In the genomic region with DNA sequence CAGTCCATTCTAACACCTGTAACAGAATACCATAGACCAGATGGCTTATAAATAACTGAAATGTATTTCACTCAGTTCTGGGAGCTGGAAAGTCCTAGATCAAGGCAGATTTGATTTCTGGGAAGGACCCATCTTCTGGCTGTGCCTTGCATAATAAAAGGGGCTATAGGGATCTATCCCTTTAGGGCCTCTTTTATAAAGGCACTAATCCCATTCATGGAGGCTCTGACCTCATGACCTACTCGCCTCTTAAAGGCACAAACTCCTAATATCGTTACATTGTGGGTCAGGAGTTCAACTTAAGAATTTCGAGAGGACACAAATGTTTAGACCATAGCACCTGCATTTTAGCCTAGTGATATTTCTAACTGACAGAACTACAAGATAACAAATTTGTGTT, we compare ENCODE assay signal across 25 cellular contexts.
"Had no signal": no experiment of that assay in that cellular context is flagged by ENCODE, and none has a peak within 500 bp of the region (broad histone marks: within the 10 kb centered on the region; RNA-seq: fewer than 3 reads in every experiment).

No MANE protein-coding gene starts in this region.

- H3K36me3 ChIP-seq: breast epithelium had no signal

- FAIRE-seq: RCC 7860 had no signal

- H3K4me3 Mint-ChIP-seq: activated CD4-positive, alpha-beta memory T cell treated with anti-CD3 and anti-CD28 coated beads, Interleukin-2, amount 10 ng/mL, durations not matched to agents 7 days and 5 days; activated CD4-positive, alpha-beta T cell treated with anti-CD3 and anti-CD28 coated beads for 36 hours; activated naive CD4-positive, alpha-beta T cell treated with anti-CD3 and anti-CD28 coated beads, Interleukin-2, amount 50 U/mL, for 24 hours; activated T-cell treated with anti-CD3 and anti-CD28 coated beads, Interleukin-2, amount 50 U/mL, for 72 hours; T-cell had no signal

- DNase-seq: activated CD4-positive, alpha-beta memory T cell treated with anti-CD3 and anti-CD28 coated beads, Interleukin-2, amount 10 ng/mL, durations not matched to agents 7 days and 5 days; activated CD4-positive, alpha-beta T cell treated with anti-CD3 and anti-CD28 coated beads for 36 hours; activated CD4-positive, alpha-beta T cell treated with anti-CD3 and anti-CD28 coated beads, Interleukin-2, amount 50 U/mL, for 1 hour; activated gamma-delta T cell treated with Interleukin-2 at 50 U/mL for 16 hours; activated T-cell treated with anti-CD3 and anti-CD28 coated beads, Interleukin-2, amount 50 U/mL, for 72 hours; aorta; caudate nucleus; MM.1S; NCI-H1105; NCI-H1436; NCI-H1694 treated with DMSO at 0.1 percent for 48 hours; NCI-H2081; NCI-H2227 treated with DMSO at 0.1 percent for 48 hours; NCI-H446 treated with DMSO at 0.1 percent for 48 hours; NCI-H526 treated with DMSO at 0.1 percent for 48 hours; PC-3; SHP77 treated with DMSO at 0.1 percent for 48 hours; T-cell; T-helper 2 cell; T1000 had no signal

- H3K27me3 Mint-ChIP-seq: activated CD4-positive, alpha-beta memory T cell treated with anti-CD3 and anti-CD28 coated beads, Interleukin-2, amount 10 ng/mL, durations not matched to agents 7 days and 5 days; activated CD4-positive, alpha-beta T cell treated with anti-CD3 and anti-CD28 coated beads for 36 hours; activated naive CD4-positive, alpha-beta T cell treated with anti-CD3 and anti-CD28 coated beads, Interleukin-2, amount 50 U/mL, for 24 hours; T-cell had no signal

- H3K36me3 Mint-ChIP-seq: activated naive CD4-positive, alpha-beta T cell treated with anti-CD3 and anti-CD28 coated beads, Interleukin-2, amount 50 U/mL, for 24 hours; T-cell had no signal

- H3K4me1 ChIP-seq: breast epithelium had no signal

- H3K27me3 ChIP-seq: breast epithelium had no signal

- H3K27ac ChIP-seq: breast epithelium, VCaP had no signal

- H3K9me3 ChIP-seq: breast epithelium had no signal

- H3K4me1 Mint-ChIP-seq: activated CD4-positive, alpha-beta memory T cell treated with anti-CD3 and anti-CD28 coated beads, Interleukin-2, amount 10 ng/mL, durations not matched to agents 7 days and 5 days; activated CD4-positive, alpha-beta T cell treated with anti-CD3 and anti-CD28 coated beads for 36 hours; activated naive CD4-positive, alpha-beta T cell treated with anti-CD3 and anti-CD28 coated beads, Interleukin-2, amount 50 U/mL, for 24 hours; T-cell had no signal

- ATAC-seq: activated CD4-positive, alpha-beta T cell treated with anti-CD3 and anti-CD28 coated beads for 36 hours; activated T-cell treated with anti-CD3 and anti-CD28 coated beads, Interleukin-2, amount 50 U/mL, for 72 hours; PC-3; T-cell had no signal

- H3K9me3 Mint-ChIP-seq: activated CD4-positive, alpha-beta memory T cell treated with anti-CD3 and anti-CD28 coated beads, Interleukin-2, amount 10 ng/mL, durations not matched to agents 7 days and 5 days; activated naive CD4-positive, alpha-beta T cell treated with anti-CD3 and anti-CD28 coated beads, Interleukin-2, amount 50 U/mL, for 24 hours had no signal

- H3K27ac Mint-ChIP-seq: activated CD4-positive, alpha-beta memory T cell treated with anti-CD3 and anti-CD28 coated beads, Interleukin-2, amount 10 ng/mL, durations not matched to agents 7 days and 5 days; activated CD4-positive, alpha-beta T cell treated with anti-CD3 and anti-CD28 coated beads for 36 hours; activated naive CD4-positive, alpha-beta T cell treated with anti-CD3 and anti-CD28 coated beads, Interleukin-2, amount 50 U/mL, for 24 hours; activated T-cell treated with anti-CD3 and anti-CD28 coated beads, Interleukin-2, amount 50 U/mL, for 72 hours; activated T-helper 2 cell treated with anti-CD3 and anti-CD28 coated beads, Interferon-gamma antibody, Interleukin-2, Interleukin-4, amounts not matched to agents 10 μg/mL and 5 μg/mL and 100 μg/mL, durations not matched to agents 14 hours and 24 hours and 36 hours; T-cell had no signal

- H3K4me3 ChIP-seq: breast epithelium had no signal
